In the genomic region with DNA sequence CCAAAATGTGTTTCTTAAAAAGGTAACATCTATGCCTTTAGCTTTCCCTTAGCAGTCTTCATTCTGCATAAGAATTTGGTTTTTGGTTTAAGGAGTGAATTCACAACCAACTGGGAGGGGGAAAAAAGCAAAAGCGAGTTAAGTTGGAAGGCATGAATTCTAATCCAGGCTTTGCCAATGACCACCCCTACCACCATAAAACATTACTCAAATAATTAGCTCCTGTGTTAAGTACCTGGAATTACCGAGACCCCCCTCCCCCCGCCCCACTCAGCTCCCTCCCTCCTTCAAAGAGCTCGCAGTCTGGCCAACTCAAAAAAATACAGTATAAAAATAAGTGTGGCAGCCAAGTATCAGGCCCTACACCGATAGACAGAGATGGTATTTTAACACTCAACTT, we compare ENCODE assay signal across 8 cellular contexts. TPM values are rescaled to one million over a fixed set of nuclear protein-coding genes. Genes with fewer than 3 reads are reported as not detected.
DNase-seq lines count a peak whose midpoint lies in the region; ATAC-seq, FAIRE-seq and TF ChIP-seq lines count a peak whose summit lies in the region.

No MANE protein-coding gene starts in this region.

- SMC1A ChIA-PET in GM12878 (lab: Charles Lee; ENCODE audit: uncharacterized antibody, unreplicated experiment): interaction anchor here (0.6 to 3.1 kb wide), 8 partner anchors 8 to 531 kb away, joined by 3 to 22 read pairs (median 4); no protein-coding TSS in a partner anchor

- H3K27ac ChIP-seq in cardiac muscle cell (peak overlapping the region; percentile 96), GM12878 (ENCODE audit: control insufficient read depth, insufficient read depth) (peak overlapping the region; percentile 91), urinary bladder (ENCODE audit: low read depth) (peak overlapping the region; percentile 86)

- peak overlapping the region; percentile 77 for H3K9ac ChIP-seq in GM12878 (ENCODE audit: control insufficient read depth, insufficient read depth, low read length)

- H3K4me3 ChIP-seq in cardiac muscle cell (peak overlapping the region; percentile 71), GM12878 (peak overlapping the region; percentile 83), urinary bladder (ENCODE audit: low read depth, low read length) (peak overlapping the region; percentile 93)

- DNase-seq in cardiac muscle cell (ENCODE audit: low read depth in 1 of 2, low spot score in 1 of 2): no peak
- no peak for DNase-seq in cardiac septum (ENCODE audit: low spot score)
- DNase-seq in GM12878 (ENCODE audit: low read depth, low spot score): no peak
- peak; percentile 8 to 20 for DNase-seq in lung microvascular endothelial cell (ENCODE audit: low read depth in 2 of 2)
- DNase-seq in activated effector memory CD4-positive, alpha-beta T cell treated with anti-CD3 and anti-CD28 coated beads, Interleukin-2, amount 50 U/mL, for 16 hours: no peak
- DNase-seq in cerebellum (ENCODE audit: low spot score): no peak
- no peak for DNase-seq in GOT3 (lab: John Stamatoyannopoulos, UW)

- FAIRE-seq in GM12878 (lab: Jason Lieb, UNC): no peak

- WGBS in GM12878 (ENCODE audit: insufficient coverage, insufficient replicate concordance, low lambda C conversion rate, missing lambda C conversion rate): 0% methylated on average over 5 of the region's 5 CpGs
- WGBS in urinary bladder: 1% methylated on average over 5 of the region's 5 CpGs

- TF ChIP-seq EP300 in GM12878 (IDR thresholded peaks at IDR 0.05; ENCODE audit: borderline replicate concordance in 1 of 2, control insufficient read depth in 1 of 2, low read depth in 2 of 2, low read length in 2 of 2): no peak

- BruUV-seq in GM12878 (replicated peaks; lab: Mats Ljungman, UMichigan): no TSS peak

- intact Hi-C loops in cardiac septum (cut with DNase I): loop anchor here (2.0 to 10.0 kb wide), 3 partner anchors 216 to 666 kb away; a partner anchor contains a TSS
- intact Hi-C loops in GM12878 (cut with micrococcal nuclease; ENCODE audit: unreplicated experiment): loop anchor here (1.0 to 10.0 kb wide), 4 partner anchors 191 to 1406 kb away; a partner anchor contains a TSS

- peaks cover 3% of the 10 kb centered on the region; the same call in 1 of the 2 replicates for H4K20me1 ChIP-seq in GM12878 (ENCODE audit: control insufficient read depth, insufficient read depth)

- ATAC-seq in GM12878: no peak

- H3K79me2 ChIP-seq in GM12878 (ENCODE audit: control insufficient read depth, insufficient read depth, low read length): peaks cover 79% of the 10 kb centered on the region

- no peaks in the 10 kb centered on the region for H3K9me3 ChIP-seq in cardiac muscle cell (ENCODE audit: low read depth)
- no peaks in the 10 kb centered on the region; the same call in 2 of the 3 replicates for H3K9me3 ChIP-seq in GM12878 (replicated peaks; ENCODE audit: control insufficient read depth, insufficient read depth, low read length)

- in situ Hi-C loops in GM12878 (cut with MboI): loop anchor here (25.0 kb wide), 1 partner anchor 221 kb away; no protein-coding TSS in a partner anchor

- H3K27me3 ChIP-seq in cardiac muscle cell (no peaks in the 10 kb centered on the region), GM12878 (replicated peaks in 1 of 2; ENCODE audit: control insufficient read depth in 2 of 2, insufficient read depth in 2 of 2, low read length in 1 of 2) (no peaks in the 10 kb centered on the region)

- POLR2A ChIA-PET in GM12878 (lab: Charles Lee): interaction anchor here (0.5 to 1.2 kb wide), 5 partner anchors 9 to 525 kb away, joined by 3 to 6 read pairs (median 4); no protein-coding TSS in a partner anchor

- RAD21 ChIA-PET in GM12878 (lab: Charles Lee; ENCODE audit: unreplicated experiment): interaction anchor here (0.7 to 1.7 kb wide), 5 partner anchors 191 to 266 kb away, joined by 3 to 5 read pairs (median 4); no protein-coding TSS in a partner anchor

- no peak for TF ChIP-seq CTCF in cardiac muscle cell (IDR thresholded peaks at IDR 0.05; ENCODE audit: low read depth, low read length)
- no peak for TF ChIP-seq CTCF in GM12878 (IDR thresholded peaks at IDR 0.05 in 2 of 3, conservative IDR thresholded peaks at IDR 0.05 in 1 of 3; ENCODE audit: control insufficient read depth in 2 of 3, extremely low read depth in 1 of 3, insufficient read depth in 1 of 3, low read depth in 3 of 3, low read length in 3 of 3)

- H3K36me3 ChIP-seq in cardiac muscle cell (peaks cover 18% of the 10 kb centered on the region), GM12878 (ENCODE audit: control insufficient read depth in 2 of 2, insufficient read depth in 2 of 2, low read length in 1 of 2) (peaks cover 0 to 6% of the 10 kb centered on the region in 2 experiments; a peak in 1 of 4 replicates), urinary bladder (ENCODE audit: insufficient read depth) (peaks cover 2% of the 10 kb centered on the region)

- H3K4me1 ChIP-seq in cardiac muscle cell (ENCODE audit: low read depth) (peaks cover 14% of the 10 kb centered on the region), GM12878 (ENCODE audit: control insufficient read depth, insufficient read depth, low read length) (peaks cover 16% of the 10 kb centered on the region; the same call in 1 of the 2 replicates), urinary bladder (ENCODE audit: insufficient read depth) (no peaks in the 10 kb centered on the region)

- H3K4me2 ChIP-seq in GM12878 (ENCODE audit: control insufficient read depth, insufficient read depth): peak overlapping the region; percentile 56

- TF ChIP-seq RAD21 in GM12878 (IDR thresholded peaks at IDR 0.05; ENCODE audit: insufficient read depth, low read depth, low read length): no peak

- peak overlapping the region; percentile 95 for H2AFZ ChIP-seq in GM12878 (ENCODE audit: control insufficient read depth, low read depth, low read length)

- CTCF ChIA-PET in GM12878 (lab: Yijun Ruan, JAX): interaction anchor here (0.7 to 2.3 kb wide), 10 partner anchors 9 to 734 kb away, joined by 3 to 16 read pairs (median 4); no protein-coding TSS in a partner anchor

- TF ChIP-seq POLR2A in GM12878 (IDR thresholded peaks at IDR 0.05; ENCODE audit: low read depth, low read length): no peak

RNA-seq across cellular contexts. Expression of a gene that starts 0.5 kb away (rescaled TPM):
- total RNA-seq in cardiac muscle cell (31.4 and 31.6 TPM in 2 replicates), cardiac septum (22.5 TPM), GM12878 (2014; rRNA removed) (23.2 and 32.5 TPM in 2 replicates), GM12878 (2014; rRNA removed; fragmentation: Illumina TruSeq; extraction: Trizol) (39.7 and 41.0 TPM in 2 replicates), GM12878 (2021) (26.9 and 28.9 TPM in 2 replicates), lung microvascular endothelial cell (17.9 and 18.8 TPM in 2 replicates), urinary bladder (75.9 TPM), cerebellum (72.0 TPM)
- polyA plus RNA-seq in cardiac muscle cell (60.8 and 86.3 TPM in 2 replicates), GM12878 (2011; rRNA removed) (89.4 and 153 TPM in 2 replicates), GM12878 (2014; fragmentation: Illumina TruSeq; extraction: Trizol) (50.7 and 57.0 TPM in 2 replicates), GM12878 (2014; fragmentation: Nextera tagmentation; extraction: Ambion mirVana) (10 to 100 TPM; 67.4 to 92.0 TPM), GM12878 (2014; rRNA removed) (24.3 and 32.9 TPM in 2 replicates), GM12878 (2016; fragmentation: Nextera tagmentation; extraction: Ambion mirVana) (10 to 100 TPM; 66.6 to 72.1 TPM), urinary bladder (31.8 TPM)
- total RNA-seq in GM12878 (2013; cell fraction: nucleolus; rRNA removed): 114 and 119 TPM in 2 replicates
- 45.0 TPM for polyA plus RNA-seq in GM12878 (2011; ENCODE audit: low read depth)
- polyA plus RNA-seq in GM12878 (2011; cell fraction: cytosol; rRNA removed): 24.3 and 32.8 TPM in 2 replicates
- 55.0 and 62.4 TPM in 2 replicates for polyA plus RNA-seq in GM12878 (2011; cell fraction: nucleus; rRNA removed)
- 49.8 and 66.4 TPM in 2 replicates for polyA plus RNA-seq in GM12878 (2012)
- 42.0 and 52.8 TPM in 2 replicates for polyA minus RNA-seq in GM12878 (2011; rRNA and poly(A)+ RNA removed)
- polyA minus RNA-seq in GM12878 (2011; cell fraction: cytosol; rRNA and poly(A)+ RNA removed): 12.5 and 13.5 TPM in 2 replicates
- 68.3 and 90.7 TPM in 2 replicates for polyA minus RNA-seq in GM12878 (2011; cell fraction: nucleus; rRNA and poly(A)+ RNA removed)

RNA-seq across cellular contexts. Expression of a gene that starts 0.9 kb away (rescaled TPM):
- total RNA-seq in cardiac muscle cell (45.5 and 62.5 TPM in 2 replicates), cardiac septum (56.6 TPM), GM12878 (2014; rRNA removed) (37.1 and 53.6 TPM in 2 replicates), GM12878 (2014; rRNA removed; fragmentation: Illumina TruSeq; extraction: Trizol) (62.5 and 73.3 TPM in 2 replicates), GM12878 (2021) (45.6 and 57.4 TPM in 2 replicates), lung microvascular endothelial cell (57.7 and 63.2 TPM in 2 replicates), urinary bladder (159 TPM), cerebellum (92.5 TPM)
- polyA plus RNA-seq in cardiac muscle cell (86.6 and 88.1 TPM in 2 replicates), GM12878 (2011; rRNA removed) (137 and 319 TPM in 2 replicates), GM12878 (2014; fragmentation: Illumina TruSeq; extraction: Trizol) (78.4 and 128 TPM in 2 replicates), GM12878 (2014; fragmentation: Nextera tagmentation; extraction: Ambion mirVana) (10 to 100 TPM; 36.4 to 48.5 TPM), GM12878 (2014; rRNA removed) (48.6 and 61.7 TPM in 2 replicates), GM12878 (2016; fragmentation: Nextera tagmentation; extraction: Ambion mirVana) (100 to 1,000 TPM; 103 to 104 TPM), urinary bladder (78.6 TPM)
- 61.1 and 67.3 TPM in 2 replicates for total RNA-seq in GM12878 (2013; cell fraction: nucleolus; rRNA removed)
- 148 TPM for polyA plus RNA-seq in GM12878 (2011; ENCODE audit: low read depth)
- 23.7 and 33.5 TPM in 2 replicates for polyA plus RNA-seq in GM12878 (2011; cell fraction: cytosol; rRNA removed)
- polyA plus RNA-seq in GM12878 (2011; cell fraction: nucleus; rRNA removed): 24.0 and 25.8 TPM in 2 replicates
- 216 and 265 TPM in 2 replicates for polyA plus RNA-seq in GM12878 (2012)
- 33.3 and 33.7 TPM in 2 replicates for polyA minus RNA-seq in GM12878 (2011; rRNA and poly(A)+ RNA removed)
- polyA minus RNA-seq in GM12878 (2011; cell fraction: cytosol; rRNA and poly(A)+ RNA removed): 19.3 and 19.4 TPM in 2 replicates
- 19.9 and 23.6 TPM in 2 replicates for polyA minus RNA-seq in GM12878 (2011; cell fraction: nucleus; rRNA and poly(A)+ RNA removed)

RNA-seq across cellular contexts. Expression of a gene that starts 24.4 kb away (rescaled TPM):
- total RNA-seq in cardiac muscle cell: 19.0 and 27.1 TPM in 2 replicates
- polyA plus RNA-seq in cardiac muscle cell: 14.5 and 16.1 TPM in 2 replicates
- total RNA-seq in cardiac septum: 3.6 TPM
- total RNA-seq in GM12878 (2013; cell fraction: nucleolus; rRNA removed): not detected in 2 replicates
- total RNA-seq in GM12878 (2014; rRNA removed): not detected in 2 replicates
- total RNA-seq in GM12878 (2014; rRNA removed; fragmentation: Illumina TruSeq; extraction: Trizol): not detected in 2 replicates
- total RNA-seq in GM12878 (2021): not detected in 2 replicates
- polyA plus RNA-seq in GM12878 (2011; ENCODE audit: low read depth): not detected
- not detected in 2 replicates for polyA plus RNA-seq in GM12878 (2011; rRNA removed)
- polyA plus RNA-seq in GM12878 (2011; cell fraction: cytosol; rRNA removed): not detected in 2 replicates
- 0.18 TPM in 1 of 2 replicates, not detected in the other for polyA plus RNA-seq in GM12878 (2011; cell fraction: nucleus; rRNA removed)
- not detected in 2 replicates for polyA plus RNA-seq in GM12878 (2012)
- polyA plus RNA-seq in GM12878 (2014; fragmentation: Illumina TruSeq; extraction: Trizol): not detected in 2 replicates
- polyA plus RNA-seq in GM12878 (2014; fragmentation: Nextera tagmentation; extraction: Ambion mirVana): under 1 TPM in 1 of 2 experiments, not detected in 1; 0.05 TPM
- polyA plus RNA-seq in GM12878 (2014; rRNA removed): not detected in 2 replicates
- not detected for polyA plus RNA-seq in GM12878 (2016; fragmentation: Nextera tagmentation; extraction: Ambion mirVana)
- polyA minus RNA-seq in GM12878 (2011; rRNA and poly(A)+ RNA removed): not detected in 2 replicates
- polyA minus RNA-seq in GM12878 (2011; cell fraction: cytosol; rRNA and poly(A)+ RNA removed): not detected in 2 replicates
- not detected in 2 replicates for polyA minus RNA-seq in GM12878 (2011; cell fraction: nucleus; rRNA and poly(A)+ RNA removed)
- 0.65 TPM in 1 of 2 replicates, not detected in the other for total RNA-seq in lung microvascular endothelial cell
- total RNA-seq in urinary bladder: 21.1 TPM
- polyA plus RNA-seq in urinary bladder: 18.2 TPM
- total RNA-seq in cerebellum: 63.2 TPM

Comparison
In these comparisons a context has a peak if more than half of its experiments do, and no peak if none do; other contexts are left out.
1. DNase-seq: peak in lung microvascular endothelial cell (2 of 2); none in cardiac muscle cell (0 of 2), cardiac septum (single experiment), GM12878 (single experiment), activated effector memory CD4-positive, alpha-beta T cell treated with anti-CD3 and anti-CD28 coated beads, Interleukin-2, amount 50 U/mL, for 16 hours (single experiment), cerebellum (single experiment) and GOT3 (single experiment).
2. Peak in every context shown above with its lines, with median percentiles within 50 percentile points of each other: H3K27ac ChIP-seq and H3K4me3 ChIP-seq.